In the genomic region with DNA sequence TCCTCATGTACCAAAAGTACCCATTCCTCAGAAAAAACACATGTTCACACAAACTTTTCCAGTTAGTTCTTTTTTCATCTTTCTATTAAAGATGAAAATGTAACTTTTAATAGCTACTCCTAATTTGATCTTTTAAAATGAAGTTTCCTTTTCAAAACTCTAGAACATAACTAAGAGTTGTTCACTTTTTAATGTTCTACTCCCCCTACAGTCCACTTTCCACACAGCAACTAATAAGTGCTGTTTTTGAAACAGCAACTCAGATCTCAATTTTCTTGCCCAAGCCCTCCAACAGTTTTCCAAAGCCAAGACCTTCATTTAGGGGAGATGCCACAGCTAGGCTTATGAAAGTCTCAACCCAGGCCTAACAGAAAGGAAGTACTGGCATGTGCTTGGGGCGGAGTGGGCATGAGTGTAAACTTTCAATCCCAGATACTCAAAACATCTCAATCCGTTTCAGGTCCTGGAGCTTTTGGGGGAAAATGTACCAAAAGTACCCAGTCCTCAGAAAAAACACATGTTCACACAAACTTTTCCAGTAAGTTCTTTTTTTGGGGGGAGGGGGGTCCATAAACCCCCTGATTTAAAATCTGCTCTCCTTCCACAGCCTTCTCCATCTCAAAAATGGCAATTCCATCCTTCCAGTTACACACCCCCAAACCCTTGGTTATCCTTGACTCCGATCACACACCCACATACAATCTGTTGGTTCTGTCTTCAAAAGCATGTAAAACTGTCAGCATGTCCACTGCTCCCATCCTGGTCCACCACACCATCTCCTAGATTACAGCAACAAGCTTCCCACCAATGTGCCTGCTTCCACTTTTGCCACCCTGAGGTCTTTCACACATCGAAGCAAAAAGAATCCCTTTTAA, we compare ENCODE assay signal across 7 cellular contexts. TPM values are rescaled to one million over a fixed set of nuclear protein-coding genes. Genes with fewer than 3 reads are reported as not detected.
DNase-seq lines count a peak whose midpoint lies in the region; ATAC-seq, FAIRE-seq and TF ChIP-seq lines count a peak whose summit lies in the region.

No MANE protein-coding gene starts in this region.

- H2AFZ ChIP-seq in HCT116 (ENCODE audit: low read depth, low read length, poor library complexity, severe bottlenecking) (no peak overlapping the region), PC-9 (no peak overlapping the region)

- peak overlapping the region; percentile 94 to 97 for H3K4me3 ChIP-seq in HCT116 (replicated peaks in 1 of 2; ENCODE audit: low read depth in 1 of 2, low read length in 2 of 2)
- peak overlapping the region; percentile 96; the same call in 1 of the 2 replicates for H3K4me3 ChIP-seq in PC-9

- no peaks in the 10 kb centered on the region for H3K9me2 ChIP-seq in HCT116 (ENCODE audit: insufficient read depth)
- no peaks in the 10 kb centered on the region for H3K9me2 ChIP-seq in PC-9 (ENCODE audit: insufficient read depth)

- no peak for TF ChIP-seq POLR2A in HCT116 (IDR thresholded peaks at IDR 0.05; ENCODE audit: borderline replicate concordance, extremely low read depth, insufficient read depth, insufficient read length)

- H3K36me3 ChIP-seq in HCT116 (ENCODE audit: control insufficient read depth in 1 of 2, insufficient read depth in 2 of 2, low read length in 2 of 2) = peaks cover 9 to 15% of the 10 kb centered on the region in 2 experiments; a peak in 3 of 4 replicates
- H3K36me3 ChIP-seq in PC-9 (ENCODE audit: low read depth) = peaks cover 7% of the 10 kb centered on the region

- H4K20me1 ChIP-seq in HCT116 (ENCODE audit: insufficient read depth) = peaks cover 24% of the 10 kb centered on the region; the same call in 1 of the 2 replicates
- peaks cover 54% of the 10 kb centered on the region for H4K20me1 ChIP-seq in PC-9 (ENCODE audit: insufficient read depth)

- CTCF ChIA-PET in HCT116 (lab: Charles Lee) = interaction anchor here (0.7 to 2.2 kb wide), 5 partner anchors 10 to 494 kb away, joined by 3 to 15 read pairs (median 4); no protein-coding TSS in a partner anchor
- CTCF ChIA-PET in PC-9 (lab: Charles Lee) = interaction anchor here (0.6 to 1.5 kb wide), 6 partner anchors 15 to 1522 kb away, joined by 3 to 8 read pairs (median 3); no protein-coding TSS in a partner anchor

- no peak for ATAC-seq in HCT116
- no peak for ATAC-seq in GM19395 (IDR thresholded peaks at IDR 0.05; ENCODE audit: unreplicated experiment)
- no peak for ATAC-seq in GM19351 (IDR thresholded peaks at IDR 0.05; ENCODE audit: unreplicated experiment)

- H3K4me1 ChIP-seq in HCT116 (ENCODE audit: control insufficient read depth in 1 of 2, insufficient read depth in 2 of 2, low read length in 2 of 2) (peaks cover 28 to 39% of the 10 kb centered on the region in 2 experiments), PC-9 (replicated peaks; ENCODE audit: insufficient read depth) (peaks cover 23% of the 10 kb centered on the region)

- H3K9ac ChIP-seq in HCT116 (ENCODE audit: low read length) = peak overlapping the region; percentile 100

- no TSS peak for BruUV-seq in HCT116 (replicated peaks; lab: Mats Ljungman, UMichigan)
- BruUV-seq in PC-9 (replicated peaks; lab: Mats Ljungman, UMichigan) = no TSS peak

- no peaks in the 10 kb centered on the region for H3K9me3 ChIP-seq in HCT116 (ENCODE audit: control insufficient read depth in 1 of 2, insufficient read depth in 1 of 2, low read depth in 1 of 2, low read length in 2 of 2)
- H3K9me3 ChIP-seq in PC-9 (ENCODE audit: insufficient read depth, low read depth) = no peaks in the 10 kb centered on the region

- RAD21 ChIA-PET in HCT116 (lab: Charles Lee; ENCODE audit: low non-redundant PET in 1 of 2, low total read pairs in 2 of 2, uncharacterized antibody in 2 of 2, unreplicated experiment in 2 of 2) = no interaction called here

- POLR2A ChIA-PET in HCT116 (lab: Charles Lee) (no interaction called here), PC-9 (lab: Charles Lee; ENCODE audit: unreplicated experiment) (interaction anchor here (0.5 to 0.6 kb wide), 3 partner anchors 44 to 441 kb away, joined by 3 to 14 read pairs (median 5); no protein-coding TSS in a partner anchor)

- peaks cover 71% of the 10 kb centered on the region for H3K79me2 ChIP-seq in HCT116 (ENCODE audit: insufficient read depth, low read length)
- H3K79me2 ChIP-seq in PC-9 (ENCODE audit: low read depth) = peaks cover 62% of the 10 kb centered on the region

- H3K4me2 ChIP-seq in HCT116 (ENCODE audit: low read length) = peak overlapping the region; percentile 90
- peak overlapping the region; percentile 74 for H3K4me2 ChIP-seq in PC-9

- no peaks in the 10 kb centered on the region for H3F3A ChIP-seq in PC-9 (ENCODE audit: insufficient read depth, low read depth)

- H3K27me3 ChIP-seq in HCT116 (ENCODE audit: insufficient read depth, low read length) (no peaks in the 10 kb centered on the region), PC-9 (ENCODE audit: insufficient read depth, low read depth) (no peaks in the 10 kb centered on the region)

- H3K27ac ChIP-seq in HCT116 (ENCODE audit: low read depth, low read length) = 0 out of 2 replicates have a peak overlapping the region, but pooled peaks have one; percentile 73
- H3K27ac ChIP-seq in PC-9 = no peak overlapping the region

- intact Hi-C loops in HCT116 (cut with micrococcal nuclease) = loop anchor here (1.0 to 5.0 kb wide), 2 partner anchors 51 to 292 kb away; no protein-coding TSS in a partner anchor
- intact Hi-C loops in PC-9 (cut with micrococcal nuclease; ENCODE audit: unreplicated experiment) = loop anchor here (5.0 kb wide), 2 partner anchors 172 to 292 kb away; no protein-coding TSS in a partner anchor

- peak; percentile 64 for TF ChIP-seq CTCF in D721Med (IDR thresholded peaks at IDR 0.05; ENCODE audit: insufficient read depth, missing control alignments)
- TF ChIP-seq CTCF in HCT116 (IDR thresholded peaks at IDR 0.05 in 2 of 3, conservative IDR thresholded peaks at IDR 0.05 in 1 of 3; ENCODE audit: borderline replicate concordance in 1 of 3, insufficient read depth in 1 of 3, low read depth in 2 of 3, low read length in 2 of 3) = peak; percentile 43 to 73 (median 62); a peak in 5 of 6 replicates
- peak; percentile 79 for TF ChIP-seq CTCF in PC-9 (conservative IDR thresholded peaks at IDR 0.05)

- DNase-seq in D721Med (ENCODE audit: insufficient read length, low spot score) (no peak), HCT116 (ENCODE audit: low read depth, low spot score) (no peak), PC-9 (no peak), midbrain (lab: John Stamatoyannopoulos, UW) (peak; percentile 28)

- TF ChIP-seq RAD21 in HCT116 (IDR thresholded peaks at IDR 0.05; ENCODE audit: low read depth) = peak; percentile 48

- FAIRE-seq in D721Med (lab: Jason Lieb, UNC) = no peak
- FAIRE-seq in colon (lab: Jason Lieb, UNC) = peak; percentile 71

TF ChIP-seq in HCT116, 20 proteins besides CTCF, POLR2A, EP300 and RAD21:
- TF ChIP-seq EZH2phosphoT487 (IDR thresholded peaks at IDR 0.05; ENCODE audit: borderline replicate concordance) (no peak), SRF (IDR thresholded peaks at IDR 0.05; ENCODE audit: low read depth) (no peak), CBX3 (IDR thresholded peaks at IDR 0.05; ENCODE audit: low read depth) (no peak), ATF3 (IDR thresholded peaks at IDR 0.05) (no peak)

RNA-seq across cellular contexts. Expression of gene FBL, which starts 2.0 kb away (rescaled TPM):
- total RNA-seq in HCT116 (2021; ENCODE audit: unreplicated experiment) = 554 TPM
- polyA plus RNA-seq in HCT116 (2012) = 750 and 878 TPM in 2 replicates
- 437 and 498 TPM in 2 replicates for total RNA-seq in PC-9 (2021)

RNA-seq across cellular contexts. Expression of gene DYRK1B, which starts 10.2 kb away (rescaled TPM):
- total RNA-seq in HCT116 (2021; ENCODE audit: unreplicated experiment) = 7.3 TPM
- polyA plus RNA-seq in HCT116 (2012) = 3.7 and 3.8 TPM in 2 replicates
- 29.9 and 39.5 TPM in 2 replicates for total RNA-seq in PC-9 (2021)
